ENCODE assay signal across 7 cellular contexts in genomic region chr2:87460662-87461061, GRCh38.
A peak's percentile ranks its signal among the peaks of the same experiment; 100 is the strongest.
DNase-seq lines count a peak whose midpoint lies in the region; ATAC-seq, FAIRE-seq and TF ChIP-seq lines count a peak whose summit lies in the region.
"Not testable (repeated sequence)": the region's sequence is repeated elsewhere in the genome, so short reads cannot be mapped to it uniquely, and the experiment has no call there.

No MANE protein-coding gene starts in this region.

- peaks cover 13% of the 10 kb centered on the region for H3K36me3 Mint-ChIP-seq in activated naive CD8-positive, alpha-beta T cell treated with anti-CD3 and anti-CD28 coated beads, Interleukin-2, amount 50 U/mL, for 24 hours (ENCODE audit: low read depth)

- H3K27ac Mint-ChIP-seq in activated naive CD8-positive, alpha-beta T cell treated with anti-CD3 and anti-CD28 coated beads, Interleukin-2, amount 50 U/mL, for 24 hours = not testable (repeated sequence)

- H3K27me3 Mint-ChIP-seq in activated naive CD8-positive, alpha-beta T cell treated with anti-CD3 and anti-CD28 coated beads, Interleukin-2, amount 50 U/mL, for 24 hours = not testable (repeated sequence)

- POLR2A ChIA-PET in PC-3 (lab: Charles Lee; ENCODE audit: unreplicated experiment); endothelial cell of umbilical vein (lab: Charles Lee): not testable (repeated sequence)

- intact Hi-C loops in PC-3 (cut with micrococcal nuclease); endothelial cell of umbilical vein (cut with micrococcal nuclease): not testable (repeated sequence)

- CTCF ChIA-PET in PC-3 (lab: Charles Lee); endothelial cell of umbilical vein (lab: Charles Lee): not testable (repeated sequence)

- H3K27me3 ChIP-seq in PC-3 (ENCODE audit: low read length); endothelial cell of umbilical vein (ENCODE audit: control insufficient read depth in 2 of 2, insufficient read depth in 2 of 2, low read length in 2 of 2); foreskin keratinocyte: not testable (repeated sequence)

- dilution Hi-C loops in endothelial cell of umbilical vein (cut with MboI; ENCODE audit: extremely low pct_ligation_motif_present, low sequenced_read_pairs) = not testable (repeated sequence)

- not testable (repeated sequence) for H3K4me3 ChIP-seq in PC-3 (ENCODE audit: low read length); endothelial cell of umbilical vein (replicated peaks in 1 of 3; ENCODE audit: insufficient read depth in 1 of 3, low read depth in 1 of 3, low read length in 3 of 3)

- H3K4me3 Mint-ChIP-seq in activated naive CD8-positive, alpha-beta T cell treated with anti-CD3 and anti-CD28 coated beads, Interleukin-2, amount 50 U/mL, for 24 hours = not testable (repeated sequence)

- H3K9me3 ChIP-seq in PC-3 (ENCODE audit: low read length); endothelial cell of umbilical vein (replicated peaks; ENCODE audit: control insufficient read depth, insufficient read depth, low read length): not testable (repeated sequence)

- H2AFZ ChIP-seq in PC-3 (ENCODE audit: low read length); endothelial cell of umbilical vein (ENCODE audit: low read depth, low read length): not testable (repeated sequence)

- not testable (repeated sequence) for H4K20me1 ChIP-seq in PC-3 (ENCODE audit: low read length); endothelial cell of umbilical vein (replicated peaks; ENCODE audit: control insufficient read depth, extremely low read depth, insufficient read depth, low read length)

- BruUV-seq in PC-3 (replicated peaks; lab: Mats Ljungman, UMichigan); endothelial cell of umbilical vein (replicated peaks; lab: Mats Ljungman, UMichigan): not testable (repeated sequence)

- not testable (repeated sequence) for H3K27ac ChIP-seq in PC-3 (ENCODE audit: low read length); endothelial cell of umbilical vein (ENCODE audit: insufficient read depth, low read depth, low read length); foreskin keratinocyte

- DNase-seq in PC-3; RCC 7860 (ENCODE audit: low spot score); activated naive CD8-positive, alpha-beta T cell treated with anti-CD3 and anti-CD28 coated beads, Interleukin-2, amount 50 U/mL, for 24 hours; endothelial cell of umbilical vein (ENCODE audit: low read depth, low spot score); foreskin keratinocyte; stimulated activated naive CD8-positive, alpha-beta T cell treated with anti-CD3 and anti-CD28 coated beads, Interleukin-15, Interleukin-2, amounts not matched to agents 100 U/mL and 50 U/mL, for 24 hours: not testable (repeated sequence)

- H3K4me1 ChIP-seq in PC-3 (ENCODE audit: insufficient read depth, low read length); foreskin keratinocyte: not testable (repeated sequence)
- H3K4me1 ChIP-seq in endothelial cell of umbilical vein (ENCODE audit: control insufficient read depth, extremely low read depth, insufficient read depth, low read length) = peaks cover 11% of the 10 kb centered on the region

- peaks cover 30% of the 10 kb centered on the region for H3K4me1 Mint-ChIP-seq in activated naive CD8-positive, alpha-beta T cell treated with anti-CD3 and anti-CD28 coated beads, Interleukin-2, amount 50 U/mL, for 24 hours

- not testable (repeated sequence) for TF ChIP-seq POLR2A in endothelial cell of umbilical vein (IDR thresholded peaks at IDR 0.05; ENCODE audit: low read depth, low read length)

- H3K36me3 ChIP-seq in PC-3 (ENCODE audit: low read depth, low read length); endothelial cell of umbilical vein (ENCODE audit: control insufficient read depth in 2 of 2, extremely low read depth in 1 of 2, insufficient read depth in 2 of 2, low read length in 2 of 2): not testable (repeated sequence)

- FAIRE-seq in RCC 7860 (lab: Jason Lieb, UNC) = peak; percentile 69
- FAIRE-seq in endothelial cell of umbilical vein (lab: Jason Lieb, UNC) = peak; percentile 84

- not testable (repeated sequence) for H3K9ac ChIP-seq in PC-3 (ENCODE audit: low read length); endothelial cell of umbilical vein (replicated peaks; ENCODE audit: extremely low read depth, insufficient read depth, low read length)

- H3K9me2 ChIP-seq in PC-3 (replicated peaks; ENCODE audit: low read length) = not testable (repeated sequence)

- H3K4me2 ChIP-seq in PC-3 (ENCODE audit: low read length); endothelial cell of umbilical vein (ENCODE audit: insufficient read depth, low read length): not testable (repeated sequence)

- not testable (repeated sequence) for H3K9me3 Mint-ChIP-seq in activated naive CD8-positive, alpha-beta T cell treated with anti-CD3 and anti-CD28 coated beads, Interleukin-2, amount 50 U/mL, for 24 hours

- H3F3A ChIP-seq in PC-3 (ENCODE audit: low read length, unreplicated experiment) = not testable (repeated sequence)

- TF ChIP-seq CTCF in PC-3 (conservative IDR thresholded peaks at IDR 0.05; ENCODE audit: low read depth, low read length); endothelial cell of umbilical vein (IDR thresholded peaks at IDR 0.05; ENCODE audit: extremely low read depth in 1 of 2, insufficient read depth in 1 of 2, low read depth in 1 of 2, low read length in 2 of 2); foreskin keratinocyte (conservative IDR thresholded peaks at IDR 0.05): not testable (repeated sequence)

- ATAC-seq in PC-3 (peak; percentile 48), SK-N-SH treated with all-trans-retinoic acid at 6 μM for 48 hours (peak; percentile 31), foreskin keratinocyte (peak; percentile 74)
- ATAC-seq in activated naive CD8-positive, alpha-beta T cell treated with anti-CD3 and anti-CD28 coated beads, Interleukin-2, amount 50 U/mL, for 24 hours = peak; percentile 29
- ATAC-seq in stimulated activated naive CD8-positive, alpha-beta T cell treated with anti-CD3 and anti-CD28 coated beads, Interleukin-15, Interleukin-2, amounts not matched to agents 100 U/mL and 50 U/mL, for 24 hours = peak; percentile 29

- H3K79me2 ChIP-seq in PC-3 (ENCODE audit: low read length) (peaks cover 65% of the 10 kb centered on the region), endothelial cell of umbilical vein (ENCODE audit: control insufficient read depth, insufficient read depth, low read length) (peaks cover 60% of the 10 kb centered on the region)

- H3K9me1 ChIP-seq in endothelial cell of umbilical vein (replicated peaks; ENCODE audit: control insufficient read depth, extremely low read depth, insufficient read depth, low read length) = not testable (repeated sequence)
